In the genomic region with DNA sequence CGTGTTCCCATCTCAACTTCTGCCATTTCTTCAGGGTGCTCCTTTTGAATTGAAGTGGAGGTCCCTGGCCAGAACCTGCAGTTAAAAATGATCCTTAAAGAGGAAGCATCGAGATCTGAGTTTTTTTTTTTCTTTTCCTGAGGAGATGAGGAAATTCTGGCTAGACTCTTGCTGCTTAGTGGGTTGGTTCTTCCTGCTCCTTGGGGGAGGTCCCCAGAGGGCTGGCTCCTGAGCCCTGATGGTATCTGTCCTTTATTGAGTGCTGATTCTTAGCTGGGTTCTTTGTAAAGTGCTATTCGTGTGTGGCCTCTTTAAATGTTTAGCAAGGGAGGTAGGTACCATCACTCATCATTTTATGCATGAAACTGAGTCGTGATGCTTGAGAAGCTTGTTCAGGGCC, we compare ENCODE assay signal across 20 cellular contexts. TPM values are rescaled to one million over a fixed set of nuclear protein-coding genes. Genes with fewer than 3 reads are reported as not detected.
DNase-seq lines count a peak whose midpoint lies in the region; ATAC-seq and TF ChIP-seq lines count a peak whose summit lies in the region.
"Had no signal": no experiment of that assay in that cellular context is flagged by ENCODE, and none has a peak within 500 bp of the region (broad histone marks: within the 10 kb centered on the region; RNA-seq: fewer than 3 reads in every experiment).

No MANE protein-coding gene starts in this region.

- H3K27ac ChIP-seq in right atrium auricular region, result no peak overlapping the region
- H3K27ac ChIP-seq in gastrocnemius medialis, result no peak overlapping the region
- H3K27ac ChIP-seq: foreskin keratinocyte, SJSA1 had no signal

- H3K4me3 ChIP-seq in right atrium auricular region (no peak overlapping the region), gastrocnemius medialis (no peak overlapping the region)
- H3K4me3 ChIP-seq: SJSA1, smooth muscle cell had no signal

- H3K36me3 Mint-ChIP-seq in type B pancreatic cell, result no peaks in the 10 kb centered on the region
- H3K36me3 Mint-ChIP-seq: activated naive CD4-positive, alpha-beta T cell treated with anti-CD3 and anti-CD28 coated beads, Interleukin-2, amount 50 U/mL, for 24 hours; immature natural killer cell had no signal

- H3K27ac Mint-ChIP-seq in type B pancreatic cell, result no peak overlapping the region
- H3K27ac Mint-ChIP-seq: activated naive CD4-positive, alpha-beta T cell treated with anti-CD3 and anti-CD28 coated beads, Interleukin-2, amount 50 U/mL, for 24 hours; immature natural killer cell had no signal

- peak; percentile 68 for DNase-seq in Right ventricle myocardium inferior (ENCODE audit: missing footprints)
- no peak for DNase-seq in right atrium auricular region (ENCODE audit: low spot score)
- peak; percentile 36 for DNase-seq in OCI-M1 (lab: John Stamatoyannopoulos, UW)
- peak; percentile 16 for DNase-seq in fibroblast of gingiva (ENCODE audit: low read depth)
- no peak for DNase-seq in type B pancreatic cell (ENCODE audit: extremely low spot score, unreplicated experiment)
- no peak for DNase-seq in GOT3 (lab: John Stamatoyannopoulos, UW)
- DNase-seq in gastrocnemius medialis, result no peak
- DNase-seq: COR-L47; effector CD4-positive, alpha-beta T cell; foreskin keratinocyte; H9; immature natural killer cell; NCI-H2081; NK-92 treated with Interleukin-12 subunit alpha and Interleukin-12 subunit beta, amount 100 ng/mL, for 24 hours; occipital lobe; stimulated activated naive CD8-positive, alpha-beta T cell treated with anti-CD3 and anti-CD28 coated beads, Interleukin-15, Interleukin-2, amounts not matched to agents 100 U/mL and 50 U/mL, for 24 hours had no signal

- TF ChIP-seq POLR2A in gastrocnemius medialis (IDR thresholded peaks at IDR 0.05), result no peak

- in situ Hi-C loops in gastrocnemius medialis (cut with MboI; ENCODE audit: low sequenced_read_pairs in 4 of 4), result no loop called here

- no peaks in the 10 kb centered on the region for H3K27me3 ChIP-seq in right atrium auricular region
- no peaks in the 10 kb centered on the region for H3K27me3 ChIP-seq in gastrocnemius medialis
- H3K27me3 ChIP-seq: SJSA1 had no signal

- TF ChIP-seq CTCF in right atrium auricular region (IDR thresholded peaks at IDR 0.05), result no peak
- no peak for TF ChIP-seq CTCF in type B pancreatic cell (conservative IDR thresholded peaks at IDR 0.05)
- TF ChIP-seq CTCF in gastrocnemius medialis (IDR thresholded peaks at IDR 0.05 in 4 of 5, conservative IDR thresholded peaks at IDR 0.05 in 1 of 5), result no peak

- ATAC-seq in Right ventricle myocardium inferior (peak; percentile 50), GM21423 (IDR thresholded peaks at IDR 0.05; ENCODE audit: unreplicated experiment) (no peak), gastrocnemius medialis (no peak)
- ATAC-seq: foreskin keratinocyte; stimulated activated naive CD8-positive, alpha-beta T cell treated with anti-CD3 and anti-CD28 coated beads, Interleukin-15, Interleukin-2, amounts not matched to agents 100 U/mL and 50 U/mL, for 24 hours had no signal

- intact Hi-C loops in Right ventricle myocardium inferior (cut with DNase I) (loop anchor here (10.0 kb wide), 1 partner anchor 415 kb away; no protein-coding TSS in a partner anchor), gastrocnemius medialis (cut with DNase I; ENCODE audit: low total_unique reads) (no loop called here)

- no peaks in the 10 kb centered on the region for H3K27me3 Mint-ChIP-seq in type B pancreatic cell
- H3K27me3 Mint-ChIP-seq: activated naive CD4-positive, alpha-beta T cell treated with anti-CD3 and anti-CD28 coated beads, Interleukin-2, amount 50 U/mL, for 24 hours had no signal

- H3K36me3 ChIP-seq in right atrium auricular region, result no peaks in the 10 kb centered on the region
- H3K36me3 ChIP-seq in gastrocnemius medialis, result no peaks in the 10 kb centered on the region
- H3K36me3 ChIP-seq: SJSA1 had no signal

- H3K9me3 ChIP-seq in right atrium auricular region (no peaks in the 10 kb centered on the region), gastrocnemius medialis (no peaks in the 10 kb centered on the region)
- H3K9me3 ChIP-seq: SJSA1 had no signal

- peaks cover 58% of the 10 kb centered on the region for H3K4me1 Mint-ChIP-seq in type B pancreatic cell (ENCODE audit: unreplicated experiment)

- peak overlapping the region; percentile 40 for H3K4me3 Mint-ChIP-seq in type B pancreatic cell
- H3K4me3 Mint-ChIP-seq: activated naive CD4-positive, alpha-beta T cell treated with anti-CD3 and anti-CD28 coated beads, Interleukin-2, amount 50 U/mL, for 24 hours; immature natural killer cell had no signal

- peaks cover 0 to 31% of the 10 kb centered on the region in 2 donors for H3K4me1 ChIP-seq in right atrium auricular region
- peaks cover 13 to 17% of the 10 kb centered on the region in 2 donors for H3K4me1 ChIP-seq in gastrocnemius medialis

- H3K9me3 Mint-ChIP-seq in type B pancreatic cell, result no peaks in the 10 kb centered on the region
- H3K9me3 Mint-ChIP-seq: activated naive CD4-positive, alpha-beta T cell treated with anti-CD3 and anti-CD28 coated beads, Interleukin-2, amount 50 U/mL, for 24 hours; H9; immature natural killer cell had no signal

RNA-seq across cellular contexts. Expression of a gene that starts 11.7 kb away (rescaled TPM):
- total RNA-seq in Right ventricle myocardium inferior (3.2 TPM), right atrium auricular region (1 to 10 TPM; 4.4 to 7.0 TPM), type B pancreatic cell (ENCODE audit: low replicate concordance) (11.8 and 33.7 TPM in 2 replicates), gastrocnemius medialis (1 to 10 TPM; 2.5 to 5.8 (median 4.2) TPM)
- total RNA-seq: foreskin keratinocyte had no signal

Comparison
In these comparisons a context has a peak if more than half of its experiments do, and no peak if none do; other contexts are left out.
1. DNase-seq: peak in Right ventricle myocardium inferior (single experiment), OCI-M1 (single experiment) and fibroblast of gingiva (single experiment); none in right atrium auricular region (single experiment), type B pancreatic cell (single experiment), GOT3 (single experiment) and gastrocnemius medialis (0 of 2).